10 cellular contexts compared by ENCODE assay signal in the genomic region with DNA sequence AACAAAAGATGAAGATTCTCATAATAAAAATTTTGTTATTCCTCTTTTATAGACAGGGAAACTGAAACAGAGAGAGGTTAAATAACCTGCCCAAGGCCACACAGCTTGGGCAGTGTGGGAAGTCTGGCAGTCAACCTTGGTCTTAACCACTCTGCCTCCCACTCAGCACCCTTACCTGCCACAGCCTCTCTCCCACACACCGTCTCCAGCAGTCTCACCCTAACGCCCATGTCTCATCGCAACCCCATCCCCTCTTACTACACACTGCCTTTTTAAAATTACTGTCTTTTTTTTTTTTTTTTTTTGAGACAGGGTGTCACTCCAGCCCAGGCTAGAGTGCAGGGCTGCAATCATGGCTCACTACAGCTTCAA. TPM values are rescaled to one million over a fixed set of nuclear protein-coding genes. Genes with fewer than 3 reads are reported as not detected.
DNase-seq lines count a peak whose midpoint lies in the region; ATAC-seq and TF ChIP-seq lines count a peak whose summit lies in the region.
"Had no signal": no experiment of that assay in that cellular context is flagged by ENCODE, and none has a peak within 500 bp of the region (broad histone marks: within the 10 kb centered on the region; RNA-seq: fewer than 3 reads in every experiment).

No MANE protein-coding gene starts in this region.

- no peak for TF ChIP-seq POLR2A in heart left ventricle (IDR thresholded peaks at IDR 0.05)

- no peak overlapping the region for H3K4me3 ChIP-seq in heart left ventricle
- H3K4me3 ChIP-seq in mesodermal cell (ENCODE audit: extremely low read depth, insufficient read depth, low read length, poor library complexity, severe bottlenecking), result no peak overlapping the region

- 74 to 88% (median 87%) methylated on average over 3 of the region's 3 CpGs for WGBS in heart left ventricle, 4 donors
- 100% methylated on average over 1 to 3 of the region's 3 CpGs for WGBS in mesodermal cell (ENCODE audit: insufficient coverage in 2 of 2), 2 experiments

- intact Hi-C loops in heart left ventricle (cut with DNase I) (loop anchor here in 7 of 10 donors (5.0 kb wide), 3 partner anchors 39 to 56 kb away; no protein-coding TSS in a partner anchor), Right ventricle myocardium superior (cut with DNase I) (no loop called here)

- H3K36me3 ChIP-seq in heart left ventricle (peaks cover 0 to 36% (median 0%) of the 10 kb centered on the region in 9 donors), mesodermal cell (ENCODE audit: control insufficient read depth, insufficient read depth, low read length) (peaks cover 14% of the 10 kb centered on the region)

- ATAC-seq in heart left ventricle (peak in 1 of 4 donors; percentile 17), Right ventricle myocardium superior (ENCODE audit: poor library complexity) (no peak), HG02973 (IDR thresholded peaks at IDR 0.05; ENCODE audit: unreplicated experiment) (no peak)

- peak overlapping the region; percentile 13 for H3K4me3 Mint-ChIP-seq in activated naive CD8-positive, alpha-beta T cell treated with anti-CD3 and anti-CD28 coated beads for 36 hours

- no peak for DNase-seq in heart left ventricle
- no peak for DNase-seq in Right ventricle myocardium superior
- peak; percentile 62 for DNase-seq in activated naive CD8-positive, alpha-beta T cell treated with anti-CD3 and anti-CD28 coated beads for 36 hours
- DNase-seq in NCI-H2029 (lab: John Stamatoyannopoulos, UW), result no peak
- DNase-seq in NCI-H524 treated with DMSO at 0.1 percent for 48 hours (lab: John Stamatoyannopoulos, UW), result no peak
- DNase-seq: Kasumi-1, SK-N-SH had no signal

- H3K9me3 ChIP-seq in heart left ventricle, result no peaks in the 10 kb centered on the region
- no peaks in the 10 kb centered on the region for H3K9me3 ChIP-seq in mesodermal cell (ENCODE audit: control insufficient read depth, low read length)
- H3K9me3 ChIP-seq: SK-N-SH had no signal

- peaks cover 1% of the 10 kb centered on the region for H3K9me3 Mint-ChIP-seq in activated naive CD8-positive, alpha-beta T cell treated with anti-CD3 and anti-CD28 coated beads for 36 hours

- H3K27me3 Mint-ChIP-seq in activated naive CD8-positive, alpha-beta T cell treated with anti-CD3 and anti-CD28 coated beads for 36 hours, result no peaks in the 10 kb centered on the region

- TF ChIP-seq CTCF in heart left ventricle (IDR thresholded peaks at IDR 0.05), result no peak

- H3K27me3 ChIP-seq in heart left ventricle, result no peaks in the 10 kb centered on the region

- H3K27ac Mint-ChIP-seq in activated naive CD8-positive, alpha-beta T cell treated with anti-CD3 and anti-CD28 coated beads for 36 hours, result peak overlapping the region; percentile 85

- H3K4me1 ChIP-seq in heart left ventricle (peaks cover 0 to 60% (median 18%) of the 10 kb centered on the region in 12 donors), mesodermal cell (ENCODE audit: control insufficient read depth, insufficient read depth, low read length, poor library complexity, severe bottlenecking) (peaks cover 45% of the 10 kb centered on the region)

- H3K4me1 Mint-ChIP-seq in activated naive CD8-positive, alpha-beta T cell treated with anti-CD3 and anti-CD28 coated beads for 36 hours, result peaks cover 67% of the 10 kb centered on the region

- peak overlapping the region in 7 of 12 donors; percentile 31 to 76 (median 55) for H3K27ac ChIP-seq in heart left ventricle
- H3K27ac ChIP-seq in mesodermal cell (ENCODE audit: low read depth, low read length, severe bottlenecking), result peak overlapping the region; percentile 79
- H3K27ac ChIP-seq in temporal lobe (ENCODE audit: low read depth, low read length), result peak overlapping the region; percentile 96

- peaks cover 10% of the 10 kb centered on the region for H3K36me3 Mint-ChIP-seq in activated naive CD8-positive, alpha-beta T cell treated with anti-CD3 and anti-CD28 coated beads for 36 hours

RNA-seq across cellular contexts. Expression of a gene that starts 25.0 kb away (rescaled TPM):
- total RNA-seq in heart left ventricle (10 to 100 TPM; 15.2 to 58.9 (median 29.2) TPM), Right ventricle myocardium superior (24.6 TPM), temporal lobe (49.4 TPM)
- polyA plus RNA-seq in heart left ventricle, result 10 to 100 TPM in 1 of 2 donors, 1 to 10 TPM in 1; 7.9 to 12.5 TPM
- 10 to 100 TPM; 25.6 to 26.3 TPM for total RNA-seq in activated naive CD8-positive, alpha-beta T cell treated with anti-CD3 and anti-CD28 coated beads for 36 hours
- polyA plus RNA-seq in mesodermal cell (2013, experiment 1 of 2), result 27.5 TPM
- 25.6 TPM for polyA plus RNA-seq in mesodermal cell (2013, experiment 2 of 2)
